8 cellular contexts compared by ENCODE assay signal in the genomic region with DNA sequence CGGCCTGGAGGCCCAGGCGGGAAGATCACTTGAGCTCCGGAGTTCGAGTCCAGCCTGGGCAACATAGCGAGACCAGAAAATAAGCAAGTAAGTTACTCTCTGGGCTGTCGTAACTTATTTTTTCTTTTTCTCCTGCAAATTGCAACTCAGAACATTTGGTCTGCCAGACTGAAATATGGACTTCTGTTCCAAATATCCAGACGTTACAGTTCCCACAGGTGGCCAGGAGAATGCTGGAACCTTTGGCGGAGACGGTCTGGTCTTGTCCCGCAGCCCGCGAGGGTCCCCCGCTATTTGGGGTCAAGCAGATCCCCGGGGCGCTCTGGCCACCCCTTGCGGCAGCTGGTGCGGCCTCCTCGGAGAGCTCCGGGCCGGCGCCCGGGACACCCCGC.
A peak's percentile ranks its signal among the peaks of the same experiment; 100 is the strongest.
DNase-seq lines count a peak whose midpoint lies in the region; ATAC-seq and TF ChIP-seq lines count a peak whose summit lies in the region.

No MANE protein-coding gene starts in this region.

- no peak for ATAC-seq in GM21528 (IDR thresholded peaks at IDR 0.05; ENCODE audit: low FRiP score, unreplicated experiment)
- ATAC-seq in HG03280 (IDR thresholded peaks at IDR 0.05; ENCODE audit: unreplicated experiment) = no peak

- no peak overlapping the region for H2AFZ ChIP-seq in SU-DHL-6 (ENCODE audit: low read depth, low read length, severe bottlenecking)

- peak overlapping the region; percentile 41 for H3K9ac ChIP-seq in SU-DHL-6 (ENCODE audit: low read length)
- peak overlapping the region; percentile 10 for H3K9ac ChIP-seq in rectal smooth muscle tissue (ENCODE audit: low read length)

- H3K27me3 ChIP-seq in DOHH2 (ENCODE audit: control insufficient read depth, low read length) (peaks cover 51% of the 10 kb centered on the region), SU-DHL-6 (ENCODE audit: low read length) (no peaks in the 10 kb centered on the region), rectal smooth muscle tissue (ENCODE audit: control insufficient read depth, insufficient read depth, low read length) (no peaks in the 10 kb centered on the region)

- H3K27ac ChIP-seq in DOHH2 (ENCODE audit: low read depth, low read length) = no peak overlapping the region
- no peak overlapping the region for H3K27ac ChIP-seq in SU-DHL-6 (ENCODE audit: low read depth, low read length)
- H3K27ac ChIP-seq in rectal smooth muscle tissue (ENCODE audit: low read depth, low read length) = peak overlapping the region; percentile 51

- H3F3A ChIP-seq in DOHH2 (ENCODE audit: control insufficient read depth, insufficient read depth) = no peaks in the 10 kb centered on the region
- no peaks in the 10 kb centered on the region for H3F3A ChIP-seq in SU-DHL-6 (ENCODE audit: insufficient read depth)

- in situ Hi-C loops in KBM-7 (cut with MboI; ENCODE audit: low pct_unique_long_range_greater_than_20kb, low sequenced_read_pairs) = no loop called here

- H4K20me1 ChIP-seq in DOHH2 (ENCODE audit: control insufficient read depth, insufficient read depth, low read depth, low read length) = no peaks in the 10 kb centered on the region
- no peaks in the 10 kb centered on the region for H4K20me1 ChIP-seq in SU-DHL-6 (ENCODE audit: low read depth, low read length)

- no peaks in the 10 kb centered on the region for H3K9me3 ChIP-seq in DOHH2 (ENCODE audit: control insufficient read depth, insufficient read depth, low read length)
- no peaks in the 10 kb centered on the region for H3K9me3 ChIP-seq in SU-DHL-6 (ENCODE audit: insufficient read depth, low read length)

- H3K36me3 ChIP-seq in DOHH2 (ENCODE audit: control insufficient read depth, low read length) (no peaks in the 10 kb centered on the region), SU-DHL-6 (ENCODE audit: low read length) (no peaks in the 10 kb centered on the region), rectal smooth muscle tissue (ENCODE audit: control insufficient read depth, insufficient read depth, low read length) (no peaks in the 10 kb centered on the region)

- H3K79me2 ChIP-seq in DOHH2 (ENCODE audit: control insufficient read depth, low read length) (no peaks in the 10 kb centered on the region), SU-DHL-6 (ENCODE audit: insufficient read depth, low read length) (no peaks in the 10 kb centered on the region)

- peaks cover 9% of the 10 kb centered on the region for H3K4me1 ChIP-seq in DOHH2 (ENCODE audit: control insufficient read depth, low read length)
- H3K4me1 ChIP-seq in rectal smooth muscle tissue (ENCODE audit: control insufficient read depth, insufficient read depth, low read length) = no peaks in the 10 kb centered on the region

- H3K9me2 ChIP-seq in DOHH2 (replicated peaks; ENCODE audit: control insufficient read depth, low read length) (no peaks in the 10 kb centered on the region), SU-DHL-6 (replicated peaks; ENCODE audit: insufficient read depth, low read length) (no peaks in the 10 kb centered on the region)

- H3K4me3 ChIP-seq in DOHH2 (ENCODE audit: low read length) (peak overlapping the region; percentile 65), SU-DHL-6 (ENCODE audit: insufficient read depth, low read length, poor library complexity, severe bottlenecking) (peak overlapping the region; percentile 44), fibroblast of mammary gland (ENCODE audit: control insufficient read depth, low read depth, low read length) (peak overlapping the region; percentile 55), rectal smooth muscle tissue (ENCODE audit: low read length) (peak overlapping the region; percentile 74)

- peak overlapping the region; percentile 72 for H3K4me2 ChIP-seq in DOHH2 (ENCODE audit: low read length)
- peak overlapping the region; percentile 58 for H3K4me2 ChIP-seq in SU-DHL-6 (ENCODE audit: low read depth, low read length, poor library complexity, severe bottlenecking)

- TF ChIP-seq CTCF in DOHH2 (IDR thresholded peaks at IDR 0.05; ENCODE audit: low read depth, low read length, poor library complexity, severe bottlenecking) (no peak), SU-DHL-6 (IDR thresholded peaks at IDR 0.05; ENCODE audit: insufficient read depth, low read length, poor library complexity, severe bottlenecking) (no peak), fibroblast of mammary gland (conservative IDR thresholded peaks at IDR 0.05; ENCODE audit: control insufficient read depth, insufficient read depth, low read depth, low read length) (no peak)

- DNase-seq in fibroblast of mammary gland (ENCODE audit: low read depth) (no peak), KBM-7 (no peak), NCI-H226 (no peak)
